Comparison of ENCODE assay signal across 10 cellular contexts in genomic region chr2:26693287-26693849, GRCh38. TPM values are rescaled to one million over a fixed set of nuclear protein-coding genes. Genes with fewer than 3 reads are reported as not detected.
DNase-seq lines count a peak whose midpoint lies in the region; ATAC-seq lines count a peak whose summit lies in the region.
"Had no signal": no experiment of that assay in that cellular context is flagged by ENCODE, and none has a peak within 500 bp of the region (broad histone marks: within the 10 kb centered on the region; RNA-seq: fewer than 3 reads in every experiment).

No MANE protein-coding gene starts in this region.

- intact Hi-C loops in left ventricle myocardium superior (cut with micrococcal nuclease), result no loop called here

- H3K4me1 ChIP-seq in NT2/D1 (ENCODE audit: insufficient read depth, insufficient read length), result peaks cover 2% of the 10 kb centered on the region

- ATAC-seq in left ventricle myocardium superior (peak; percentile 3), HG03378 (IDR thresholded peaks at IDR 0.05; ENCODE audit: unreplicated experiment) (no peak)
- ATAC-seq in stimulated activated naive CD8-positive, alpha-beta T cell treated with anti-CD3 and anti-CD28 coated beads, Interleukin-15, Interleukin-2, amounts not matched to agents 100 U/mL and 50 U/mL, for 24 hours, result no peak

- DNase-seq in ELF-1 (ENCODE audit: low read depth, low spot score) (peak; percentile 39), NT2/D1 (ENCODE audit: low read depth, low spot score) (no peak), left ventricle myocardium superior (no peak), retina (peak; percentile 49), NK-92 (lab: John Stamatoyannopoulos, UW; ENCODE audit: unreplicated experiment) (no peak), T-helper 9 cell (no peak)
- no peak for DNase-seq in stimulated activated naive CD8-positive, alpha-beta T cell treated with anti-CD3 and anti-CD28 coated beads, Interleukin-15, Interleukin-2, amounts not matched to agents 100 U/mL and 50 U/mL, for 24 hours
- DNase-seq: GF-D8 had no signal

- H3K4me3 ChIP-seq in NT2/D1 (ENCODE audit: insufficient read length, low read depth), result peak overlapping the region; percentile 22

- no peaks in the 10 kb centered on the region for H3K36me3 ChIP-seq in NT2/D1 (ENCODE audit: insufficient read depth, insufficient read length, low read length)

- H3K9me3 ChIP-seq in NT2/D1 (ENCODE audit: insufficient read depth, low read length), result no peaks in the 10 kb centered on the region

- no peak overlapping the region for H3K9ac ChIP-seq in NT2/D1 (ENCODE audit: insufficient read length, low read depth)

- peaks cover 62% of the 10 kb centered on the region for H3K27me3 ChIP-seq in NT2/D1 (ENCODE audit: insufficient read depth, insufficient read length)

RNA-seq across cellular contexts. Expression of gene KCNK3, which starts 0.8 kb away (rescaled TPM):
- total RNA-seq in left ventricle myocardium superior, result 2.8 TPM

RNA-seq across cellular contexts. Expression of gene CIB4, which starts 52.2 kb away (rescaled TPM):
- total RNA-seq in left ventricle myocardium superior, result not detected
- total RNA-seq: mononuclear cell had no signal

Comparison
In these comparisons a context has a peak if more than half of its experiments do, and no peak if none do; other contexts are left out.
1. DNase-seq: peak in ELF-1 (single experiment) and retina (single experiment); none in NT2/D1 (single experiment), left ventricle myocardium superior (single experiment), NK-92 (single experiment), stimulated activated naive CD8-positive, alpha-beta T cell treated with anti-CD3 and anti-CD28 coated beads, Interleukin-15, Interleukin-2, amounts not matched to agents 100 U/mL and 50 U/mL, for 24 hours (single experiment) and T-helper 9 cell (single experiment).